1 cellular context compared by ENCODE assay signal in the genomic region with DNA sequence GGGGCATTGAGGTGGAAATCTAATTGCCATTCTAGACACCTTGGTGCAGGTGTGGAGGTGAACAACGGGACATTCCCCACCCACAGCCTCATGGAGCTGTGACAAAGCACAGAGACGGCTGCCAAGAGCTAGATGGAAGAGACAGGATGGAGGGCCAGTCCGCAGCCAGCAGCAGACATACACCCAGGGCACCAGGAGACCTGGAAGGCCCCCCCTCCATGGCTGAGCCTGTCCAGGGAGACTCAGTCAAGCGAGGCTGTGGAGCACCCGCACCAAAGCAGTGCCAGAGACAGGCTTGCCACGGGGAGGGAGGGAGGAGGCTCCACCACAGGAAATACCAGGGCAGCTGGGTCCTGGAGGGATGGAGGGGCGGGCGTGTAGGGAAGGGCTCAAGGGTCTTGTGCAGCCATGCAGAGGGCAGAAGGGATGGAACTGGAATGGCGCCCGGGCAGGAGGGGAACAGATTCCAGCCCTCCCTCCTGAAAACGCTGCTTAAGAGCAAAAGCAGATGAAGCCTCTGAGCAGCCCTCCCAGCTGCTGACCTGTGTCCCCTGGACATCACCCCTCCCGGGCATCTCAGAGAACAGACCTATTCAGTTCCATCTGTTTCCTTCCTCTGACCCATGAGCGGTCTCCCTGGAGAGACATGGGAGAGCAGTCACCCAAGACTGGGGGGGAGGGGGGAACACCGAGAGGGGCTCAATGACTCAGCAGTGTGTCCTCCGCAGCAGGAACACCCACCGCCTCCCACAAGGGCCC.
TF ChIP-seq lines count a peak whose summit lies in the region.

No MANE protein-coding gene starts in this region.

TF ChIP-seq in H1, 55 proteins besides CTCF, POLR2A, EP300 and RAD21:
- TF ChIP-seq RXRA (IDR thresholded peaks at IDR 0.05; ENCODE audit: insufficient read depth, low read depth, low read length) (no peak), SAP30 (IDR thresholded peaks at IDR 0.05; ENCODE audit: insufficient read depth, insufficient replicate concordance, low read length) (no peak), CEBPB (IDR thresholded peaks at IDR 0.05; ENCODE audit: low read depth, low read length) (no peak), CTBP2 (IDR thresholded peaks at IDR 0.05; ENCODE audit: borderline replicate concordance, insufficient read depth, insufficient read length, low read length) (no peak), TAF1 (IDR thresholded peaks at IDR 0.05; ENCODE audit: low read depth, low read length) (no peak)
TF ChIP-seq in H1: peak in this region for 0.
